ENCODE assay signal across 8 cellular contexts in the genomic region with DNA sequence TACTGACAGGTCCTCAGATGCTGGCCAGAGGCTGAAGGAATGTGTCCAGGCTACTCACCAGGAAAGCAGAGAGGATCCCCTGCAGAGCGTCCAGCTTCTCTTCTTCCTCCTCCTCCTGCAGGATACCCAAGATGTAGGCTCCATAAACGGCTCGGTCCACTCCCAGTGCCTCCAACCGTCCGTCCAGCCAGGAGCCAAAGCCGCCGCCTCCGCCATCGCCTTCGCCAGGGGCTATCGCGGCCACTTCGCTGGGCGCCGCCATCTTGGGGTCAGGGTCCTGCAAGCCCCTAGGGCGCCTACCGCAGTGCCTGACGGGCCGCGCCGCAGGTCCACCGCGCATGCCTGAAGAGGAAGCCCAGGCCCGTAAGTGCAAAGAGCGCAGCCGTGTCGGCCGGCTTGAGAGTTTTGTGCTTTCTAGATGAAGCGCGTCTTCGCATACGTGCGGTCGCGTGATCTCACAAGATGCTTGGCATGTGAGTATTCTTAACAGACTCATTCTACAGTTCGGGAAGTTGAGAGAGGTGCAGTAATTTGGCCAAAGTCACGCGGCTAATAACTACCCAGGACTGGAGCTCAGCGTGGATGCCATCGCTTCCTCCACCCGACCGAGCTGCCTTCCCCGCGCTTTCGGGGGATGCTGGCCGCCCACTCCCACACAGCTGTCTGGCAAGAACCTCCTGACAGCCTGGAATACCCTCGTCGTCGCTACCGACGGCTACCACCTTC. TPM values are rescaled to one million over a fixed set of nuclear protein-coding genes. Genes with fewer than 3 reads are reported as not detected.
DNase-seq lines count a peak whose midpoint lies in the region; TF ChIP-seq lines count a peak whose summit lies in the region.

A gene with protein sequence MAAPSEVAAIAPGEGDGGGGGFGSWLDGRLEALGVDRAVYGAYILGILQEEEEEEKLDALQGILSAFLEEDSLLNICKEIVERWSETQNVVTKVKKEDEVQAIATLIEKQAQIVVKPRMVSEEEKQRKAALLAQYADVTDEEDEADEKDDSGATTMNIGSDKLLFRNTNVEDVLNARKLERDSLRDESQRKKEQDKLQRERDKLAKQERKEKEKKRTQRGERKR (minus strand): TSS at position 285 of the 726 bp plus-strand sequence. CDS start 23 bp downstream, at position 262.

- peak in 1 of 4 donors; percentile 47 for TF ChIP-seq POLR2A in stomach (IDR thresholded peaks at IDR 0.05)

- 0 to 1% (median 0%) methylated on average over 42 to 51 of the region's 51 CpGs for WGBS in stomach, 5 donors

- TF ChIP-seq CTCF in fibroblast of villous mesenchyme (IDR thresholded peaks at IDR 0.05; ENCODE audit: insufficient read depth, low read depth, low read length) (no peak), neural crest cell (conservative IDR thresholded peaks at IDR 0.05) (no peak), stomach (IDR thresholded peaks at IDR 0.05) (peak in 1 of 7 experiments; percentile 9)

- no peaks in the 10 kb centered on the region for H3K9me3 ChIP-seq in MG63
- no peaks in the 10 kb centered on the region for H3K9me3 ChIP-seq in stomach

- H3K36me3 ChIP-seq in MG63 = peaks cover 4% of the 10 kb centered on the region; the same call in 1 of the 2 replicates
- H3K36me3 ChIP-seq in stomach = peaks cover 0 to 26% (median 21%) of the 10 kb centered on the region in 4 donors

- peaks cover 19% of the 10 kb centered on the region for H3K4me1 Mint-ChIP-seq in neural crest cell

- no peaks in the 10 kb centered on the region for H3K27me3 Mint-ChIP-seq in neural crest cell (ENCODE audit: low read depth)

- H3K4me3 ChIP-seq in MG63 (peak within 1 kb of the TSS; percentile 92), fibroblast of villous mesenchyme (ENCODE audit: low read depth, low read length) (peak within 1 kb of the TSS; percentile 100), stomach (peak within 1 kb of the TSS; percentile 65 to 99 (median 88))

- TF ChIP-seq EP300 in stomach (IDR thresholded peaks at IDR 0.05) = no peak

- DNase-seq in DMS79 treated with DMSO at 0.1 percent for 48 hours (lab: John Stamatoyannopoulos, UW) (peak; percentile 85), H4 (ENCODE audit: low spot score) (peak; percentile 91), MG63 (peak; percentile 93), SIG-M5 (lab: John Stamatoyannopoulos, UW) (peak; percentile 59), fibroblast of villous mesenchyme (ENCODE audit: low read depth) (peak; percentile 98), neural crest cell (ENCODE audit: low read depth, low spot score) (peak; percentile 96), stomach (peak; percentile 91)
- peak; percentile 97 for DNase-seq in activated effector memory CD4-positive, alpha-beta T cell treated with anti-CD3 and anti-CD28 coated beads, Interleukin-2, amount 50 U/mL, for 16 hours

- intact Hi-C loops in stomach (cut with DNase I; ENCODE audit: low total_unique reads) = no loop called here

- H3K9me3 Mint-ChIP-seq in neural crest cell = no peaks in the 10 kb centered on the region

- H3K4me3 Mint-ChIP-seq in neural crest cell = peak within 1 kb of the TSS; percentile 99

- peak within 1 kb of the TSS; percentile 64 to 87 (median 74) for H3K27ac ChIP-seq in stomach

- H3K27me3 ChIP-seq in MG63 (no peaks in the 10 kb centered on the region), stomach (no peaks in the 10 kb centered on the region)

- H3K36me3 Mint-ChIP-seq in neural crest cell (ENCODE audit: low read depth) = no peaks in the 10 kb centered on the region

- peak within 1 kb of the TSS; percentile 99 for H3K27ac Mint-ChIP-seq in neural crest cell (ENCODE audit: unreplicated experiment)

- H3K4me1 ChIP-seq in stomach = peaks cover 16 to 30% (median 24%) of the 10 kb centered on the region in 4 donors

RNA-seq across cellular contexts. Expression of the gene that starts here (rescaled TPM):
- 30.8 and 46.6 TPM in 2 replicates for total RNA-seq in H4 (2014; rRNA removed; shearing (Covaris generic))
- 39.1 and 63.4 TPM in 2 replicates for total RNA-seq in MG63 (2014; rRNA removed; shearing (Covaris generic); ENCODE audit: low replicate concordance)
- 32.5 and 52.2 TPM in 2 replicates for total RNA-seq in fibroblast of villous mesenchyme
- 29.0 and 32.8 TPM in 2 replicates for total RNA-seq in neural crest cell
- 10 to 100 TPM in 2 of 5 donors, 1 to 10 TPM in 3; 1.8 to 29.7 (median 7.5) TPM for total RNA-seq in stomach
- polyA plus RNA-seq in stomach = 10 to 100 TPM in 2 of 3 donors, 1 to 10 TPM in 1; 9.7 to 19.2 (median 13.3) TPM

Comparison
In these comparisons a context has a peak if more than half of its experiments do, and no peak if none do; other contexts are left out.
1. Peak in every context shown above with its lines: DNase-seq, H3K4me3 ChIP-seq and H3K27ac ChIP-seq.